Comparison of ENCODE assay signal across 1 cellular context in genomic region chr19:53103141-53103902, GRCh38.
TF ChIP-seq lines count a peak whose summit lies in the region.

TSS of gene ZNF160 (minus strand) at chr19:53103422. CDS start at chr19:53086276, 17,146 bp downstream.

TF ChIP-seq in GM12878, 131 proteins besides CTCF, POLR2A, EP300 and RAD21 (continued from another document and continues in another):
- TF ChIP-seq ZBTB4 (CRISPR knock-in tag; IDR thresholded peaks at IDR 0.05) (no peak), MLLT1 (IDR thresholded peaks at IDR 0.05) (peak; percentile 41; the same call in 1 of the 2 replicates), GABPA (IDR thresholded peaks at IDR 0.05; ENCODE audit: low read depth) (peak; percentile 59), NRF1 (conservative IDR thresholded peaks at IDR 0.05; ENCODE audit: low read depth, low read length) (no peak), MEF2B (IDR thresholded peaks at IDR 0.05; ENCODE audit: partially characterized antibody, poor library complexity, severe bottlenecking) (peak; percentile 43), TCF7 (IDR thresholded peaks at IDR 0.05; ENCODE audit: borderline replicate concordance) (no peak), NR2C1 (IDR thresholded peaks at IDR 0.05) (peak; percentile 88), RFX5 (IDR thresholded peaks at IDR 0.05; ENCODE audit: low read depth, low read length) (no peak), SREBF1 (IDR thresholded peaks at IDR 0.05; ENCODE audit: low read length) (0 out of 2 replicates have a peak, but pooled peaks have one; percentile 11), JUND (IDR thresholded peaks at IDR 0.05; ENCODE audit: low read depth, low read length) (no peak), HCFC1 (IDR thresholded peaks at IDR 0.05; ENCODE audit: low read length) (peak; percentile 24; the same call in 1 of the 2 replicates), HDGF (IDR thresholded peaks at IDR 0.05) (peak; percentile 90), ZNF687 (IDR thresholded peaks at IDR 0.05) (peak; percentile 49), KAT2A (conservative IDR thresholded peaks at IDR 0.05; ENCODE audit: control insufficient read depth, low read depth, low read length) (no peak), SIX5 (IDR thresholded peaks at IDR 0.05; ENCODE audit: low read depth, low read length, severe bottlenecking) (no peak), RELB (IDR thresholded peaks at IDR 0.05; ENCODE audit: low read depth) (no peak), TAF1 (IDR thresholded peaks at IDR 0.05; ENCODE audit: borderline replicate concordance, low read depth, low read length) (peak; percentile 94), SMAD1 (IDR thresholded peaks at IDR 0.05; ENCODE audit: low read depth, partially characterized antibody) (peak; percentile 22), RB1 (IDR thresholded peaks at IDR 0.05; ENCODE audit: borderline replicate concordance) (no peak), BMI1 (IDR thresholded peaks at IDR 0.05; ENCODE audit: borderline replicate concordance) (no peak), PAX8 (IDR thresholded peaks at IDR 0.05) (no peak), NR2F1 (conservative IDR thresholded peaks at IDR 0.05) (no peak), STAT1 (conservative IDR thresholded peaks at IDR 0.05) (no peak), E4F1 (IDR thresholded peaks at IDR 0.05; ENCODE audit: borderline replicate concordance, partially characterized antibody) (peak; percentile 82), ZBTB40 (IDR thresholded peaks at IDR 0.05; ENCODE audit: borderline replicate concordance) (peak; percentile 78), TCF12 (IDR thresholded peaks at IDR 0.05; ENCODE audit: low read depth, low read length) (0 out of 2 replicates have a peak, but pooled peaks have one; percentile 11), IKZF2 (IDR thresholded peaks at IDR 0.05) (peak; percentile 53 to 58; a peak in 3 of 4 replicates), EZH2 (IDR thresholded peaks at IDR 0.05; ENCODE audit: borderline replicate concordance, control insufficient read depth, low read depth, low read length) (no peak), ELK1 (IDR thresholded peaks at IDR 0.05; ENCODE audit: low read depth, low read length) (peak; percentile 71; the same call in 1 of the 2 replicates), YY1 (IDR thresholded peaks at IDR 0.05; ENCODE audit: low read depth, low read length) (peak; percentile 60), POU2F2 (IDR thresholded peaks at IDR 0.05; ENCODE audit: borderline replicate concordance, low read depth, low read length) (peak; percentile 74; the same call in 2 of the 3 replicates), MYC (IDR thresholded peaks at IDR 0.05; ENCODE audit: insufficient read depth, insufficient read length, insufficient replicate concordance, low read length, severe bottlenecking) (no peak), CHD1 (IDR thresholded peaks at IDR 0.05; ENCODE audit: low read depth, low read length) (no peak), RBBP5 (conservative IDR thresholded peaks at IDR 0.05) (no peak), NBN (IDR thresholded peaks at IDR 0.05) (peak; percentile 44; the same call in 1 of the 2 replicates), E2F8 (IDR thresholded peaks at IDR 0.05; ENCODE audit: low read depth, partially characterized antibody) (no peak), NFIC (IDR thresholded peaks at IDR 0.05; ENCODE audit: low read depth, low read length) (no peak), FOXM1 (IDR thresholded peaks at IDR 0.05; ENCODE audit: low read depth, low read length) (no peak), EGR1 (IDR thresholded peaks at IDR 0.05; ENCODE audit: borderline replicate concordance in 1 of 2, low read depth in 2 of 2, low read length in 2 of 2) (peak in 1 of 2 experiments; percentile 93; a peak in 2 of 3 replicates), TARDBP (IDR thresholded peaks at IDR 0.05; ENCODE audit: borderline replicate concordance) (no peak)
